In the genomic region with DNA sequence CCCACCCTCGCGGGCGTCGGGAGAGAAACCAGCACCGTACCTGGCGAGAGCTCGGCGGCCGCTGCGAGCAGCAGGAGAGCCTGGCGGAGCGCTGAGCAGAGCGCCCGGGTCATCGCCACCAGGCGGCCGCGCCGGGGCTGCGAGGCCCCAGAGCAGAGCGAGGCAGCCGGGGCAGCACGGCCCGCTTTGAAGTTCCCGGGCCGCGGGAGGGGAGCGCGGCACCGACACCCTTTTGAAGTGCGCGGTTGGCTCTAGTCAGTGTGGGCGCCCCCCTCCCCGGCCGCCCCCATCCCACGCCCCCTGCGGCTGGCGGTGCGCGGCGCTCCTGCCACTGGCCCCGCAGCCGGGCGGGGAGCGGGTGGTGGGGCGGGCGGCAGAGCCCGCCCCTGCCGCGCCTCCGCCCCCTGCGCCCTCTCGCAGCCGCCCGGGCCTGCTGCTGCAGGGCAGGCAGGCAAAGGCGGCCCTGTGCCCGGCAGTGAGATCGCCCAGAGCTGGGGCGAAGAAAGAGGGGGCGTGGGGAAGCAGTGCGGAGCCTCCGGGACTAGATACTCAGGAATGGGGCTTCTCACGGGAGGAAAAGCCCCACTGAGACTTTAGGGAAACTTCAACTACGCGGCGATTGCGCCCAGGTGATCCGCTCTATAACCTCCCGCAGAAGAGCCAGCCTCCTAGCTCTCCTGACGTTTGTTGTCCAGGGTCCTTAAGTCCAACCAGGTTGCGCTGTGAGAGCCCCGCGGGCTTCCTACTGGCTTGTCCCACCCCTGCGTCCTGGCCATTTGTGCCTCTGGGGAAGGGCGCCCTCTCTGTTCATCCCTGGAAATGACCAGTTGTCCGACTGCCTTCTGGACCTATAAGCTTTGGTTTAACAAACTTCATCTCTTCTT, we compare ENCODE assay signal across 1 cellular context.
A peak's percentile ranks its signal among the peaks of the same experiment; 100 is the strongest.
TF ChIP-seq lines count a peak whose summit lies in the region.

Gene ACVR1C (minus strand): TSS at position 333 of the 884 bp plus-strand sequence. CDS start 220 bp downstream, at position 113.

TF ChIP-seq in IMR-90, 13 proteins besides CTCF, POLR2A, EP300 and RAD21 (continued from another document):
- TF ChIP-seq USF2 (IDR thresholded peaks at IDR 0.05; ENCODE audit: low read depth, low read length) (no peak), SMC3 (IDR thresholded peaks at IDR 0.05; ENCODE audit: low read depth, low read length) (peak; percentile 30)
TF ChIP-seq in IMR-90: peak in this region for 1.
